ENCODE assay signal across 9 cellular contexts in genomic region chr2:172100080-172101007, GRCh38. TPM values are rescaled to one million over a fixed set of nuclear protein-coding genes. Genes with fewer than 3 reads are reported as not detected.
DNase-seq lines count a peak whose midpoint lies in the region; ATAC-seq, FAIRE-seq and TF ChIP-seq lines count a peak whose summit lies in the region.
"Had no signal": no experiment of that assay in that cellular context is flagged by ENCODE, and none has a peak within 500 bp of the region (broad histone marks: within the 10 kb centered on the region; RNA-seq: fewer than 3 reads in every experiment).

No MANE protein-coding gene starts in this region.

- no peaks in the 10 kb centered on the region for H3K36me3 ChIP-seq in CD4-positive, alpha-beta memory T cell (ENCODE audit: insufficient read depth, low read length)
- no peaks in the 10 kb centered on the region for H3K36me3 ChIP-seq in astrocyte (ENCODE audit: insufficient read depth, low read length)

- peaks cover 88% of the 10 kb centered on the region for H3K4me1 ChIP-seq in CD4-positive, alpha-beta memory T cell (ENCODE audit: insufficient read depth, low read length)
- H3K4me1 ChIP-seq in astrocyte (ENCODE audit: insufficient read depth, low read length): peaks cover 58% of the 10 kb centered on the region

- H3K4me3 Mint-ChIP-seq in CD4-positive, alpha-beta memory T cell: peak overlapping the region; percentile 55 to 91 (median 76)
- H3K4me3 Mint-ChIP-seq in astrocyte (ENCODE audit: unreplicated experiment): peak overlapping the region; percentile 79
- H3K4me3 Mint-ChIP-seq in natural killer cell treated with Interleukin-12 subunit alpha and Interleukin-12 subunit beta and Interleukin-15 and Interleukin-18, amount 100 ng/mL, for 72 hours: peak overlapping the region; percentile 38

- peaks cover 0 to 6% of the 10 kb centered on the region in 2 donors for H3K36me3 Mint-ChIP-seq in CD4-positive, alpha-beta memory T cell
- H3K36me3 Mint-ChIP-seq in astrocyte (ENCODE audit: low read depth, unreplicated experiment): no peaks in the 10 kb centered on the region
- peaks cover 6% of the 10 kb centered on the region for H3K36me3 Mint-ChIP-seq in natural killer cell treated with Interleukin-12 subunit alpha and Interleukin-12 subunit beta and Interleukin-15 and Interleukin-18, amount 100 ng/mL, for 72 hours

- no peaks in the 10 kb centered on the region for H3K79me2 ChIP-seq in astrocyte (ENCODE audit: insufficient read depth, low read length)

- peaks cover 57 to 58% of the 10 kb centered on the region in 2 donors for H3K27me3 Mint-ChIP-seq in CD4-positive, alpha-beta memory T cell
- H3K27me3 Mint-ChIP-seq in astrocyte (ENCODE audit: low read depth, unreplicated experiment): peaks cover 20% of the 10 kb centered on the region
- peaks cover 41 to 52% of the 10 kb centered on the region in 2 donors for H3K27me3 Mint-ChIP-seq in natural killer cell treated with Interleukin-12 subunit alpha and Interleukin-12 subunit beta and Interleukin-15 and Interleukin-18, amount 100 ng/mL, for 72 hours

- peaks cover 34 to 72% (median 56%) of the 10 kb centered on the region in 4 donors for H3K4me1 Mint-ChIP-seq in CD4-positive, alpha-beta memory T cell
- peaks cover 20% of the 10 kb centered on the region for H3K4me1 Mint-ChIP-seq in astrocyte (ENCODE audit: low read depth, unreplicated experiment)
- H3K4me1 Mint-ChIP-seq in natural killer cell treated with Interleukin-12 subunit alpha and Interleukin-12 subunit beta and Interleukin-15 and Interleukin-18, amount 100 ng/mL, for 72 hours (ENCODE audit: low read depth in 2 of 2): peaks cover 41 to 49% of the 10 kb centered on the region in 2 donors

- POLR2A ChIA-PET in CD4-positive, alpha-beta memory T cell (lab: Charles Lee; ENCODE audit: partially characterized antibody): interaction anchor here (13.6 kb wide), 1 partner anchor 13 kb away, joined by 186 read pairs; the partner anchor contains the start of gene DLX1

- H3K27me3 ChIP-seq in CD4-positive, alpha-beta memory T cell (ENCODE audit: insufficient read depth, low read length): peaks cover 96% of the 10 kb centered on the region
- peaks cover 31% of the 10 kb centered on the region for H3K27me3 ChIP-seq in astrocyte (ENCODE audit: insufficient read depth, low read length)

- peak overlapping the region; percentile 22 for H2AFZ ChIP-seq in astrocyte (ENCODE audit: low read depth, low read length)

- intact Hi-C loops in CD4-positive, alpha-beta memory T cell (cut with micrococcal nuclease): loop anchor here (5.0 to 10.0 kb wide), 3 partner anchors 106 to 457 kb away; partner anchors contain the start of genes DYNC1I2, METAP1D and PDK1

- FAIRE-seq in astrocyte (lab: Jason Lieb, UNC): no peak

- peak overlapping the region; percentile 95 for H3K4me2 ChIP-seq in astrocyte (ENCODE audit: low read length)

- no peak for TF ChIP-seq CTCF in HFF-Myc (IDR thresholded peaks at IDR 0.05; ENCODE audit: low read depth, low read length, missing control alignments)
- TF ChIP-seq CTCF in astrocyte (IDR thresholded peaks at IDR 0.05; ENCODE audit: insufficient read depth, low read depth, low read length): no peak

- DNase-seq in CD4-positive, alpha-beta memory T cell: peak in 2 of 5 donors; percentile 19 to 27
- DNase-seq in HFF-Myc (ENCODE audit: extremely low read depth, low read depth) (no peak), astrocyte (ENCODE audit: low read depth) (no peak), DMS114 treated with DMSO at 0.1 percent for 48 hours (lab: John Stamatoyannopoulos, UW; ENCODE audit: unreplicated experiment) (no peak), NCI-H774 (lab: John Stamatoyannopoulos, UW) (no peak)
- no peak for DNase-seq in natural killer cell treated with Interleukin-12 subunit alpha and Interleukin-12 subunit beta and Interleukin-15 and Interleukin-18, amount 100 ng/mL, for 72 hours (ENCODE audit: low spot score)
- DNase-seq: activated CD4-positive, alpha-beta T cell treated with anti-CD3 and anti-CD28 coated beads, Interleukin-2, amount 50 U/mL, for 48 hours had no signal

- H3K27ac ChIP-seq in CD4-positive, alpha-beta memory T cell (ENCODE audit: low read depth, low read length): no peak overlapping the region
- H3K27ac ChIP-seq in astrocyte (ENCODE audit: low read depth, low read length): no peak overlapping the region

- no peak overlapping the region for H3K9ac ChIP-seq in astrocyte (ENCODE audit: low read length)

- no peak overlapping the region for H3K4me3 ChIP-seq in CD4-positive, alpha-beta memory T cell (ENCODE audit: low read length in 2 of 2)
- H3K4me3 ChIP-seq in HFF-Myc (replicated peaks; ENCODE audit: low read depth, low read length) (peak overlapping the region; percentile 64), astrocyte (ENCODE audit: insufficient read depth, low read depth, low read length) (no peak overlapping the region)

- ATAC-seq in natural killer cell treated with Interleukin-12 subunit alpha and Interleukin-12 subunit beta and Interleukin-15 and Interleukin-18, amount 100 ng/mL, for 72 hours: no peak
- ATAC-seq in HG02884 (IDR thresholded peaks at IDR 0.05; ENCODE audit: unreplicated experiment): no peak
- no peak for ATAC-seq in GM18861 (IDR thresholded peaks at IDR 0.05; ENCODE audit: unreplicated experiment)

- peaks cover 0 to 24% (median 5%) of the 10 kb centered on the region in 8 donors for H3K9me3 Mint-ChIP-seq in CD4-positive, alpha-beta memory T cell
- H3K9me3 Mint-ChIP-seq in astrocyte (ENCODE audit: unreplicated experiment): no peaks in the 10 kb centered on the region
- H3K9me3 Mint-ChIP-seq in natural killer cell treated with Interleukin-12 subunit alpha and Interleukin-12 subunit beta and Interleukin-15 and Interleukin-18, amount 100 ng/mL, for 72 hours: no peaks in the 10 kb centered on the region

- peak overlapping the region in 4 of 7 donors; percentile 19 to 88 (median 71) for H3K27ac Mint-ChIP-seq in CD4-positive, alpha-beta memory T cell
- peak overlapping the region; percentile 81 for H3K27ac Mint-ChIP-seq in astrocyte (ENCODE audit: unreplicated experiment)
- H3K27ac Mint-ChIP-seq in natural killer cell treated with Interleukin-12 subunit alpha and Interleukin-12 subunit beta and Interleukin-15 and Interleukin-18, amount 100 ng/mL, for 72 hours: no peak overlapping the region

- H3K9me3 ChIP-seq in CD4-positive, alpha-beta memory T cell (ENCODE audit: control insufficient read depth in 1 of 2, low read length in 2 of 2): no peaks in the 10 kb centered on the region
- H3K9me3 ChIP-seq in astrocyte (ENCODE audit: insufficient read depth, low read depth, low read length): no peaks in the 10 kb centered on the region

- H4K20me1 ChIP-seq in astrocyte (ENCODE audit: insufficient read depth, low read length): no peaks in the 10 kb centered on the region

- CTCF ChIA-PET in CD4-positive, alpha-beta memory T cell (lab: Charles Lee; ENCODE audit: partially characterized antibody): interaction anchor here (1.6 kb wide), 1 partner anchor 13 kb away, joined by 4 read pairs; no protein-coding TSS in a partner anchor

RNA-seq across cellular contexts. Expression of gene DLX2, which starts 2.4 kb away (rescaled TPM):
- total RNA-seq in CD4-positive, alpha-beta memory T cell: not detected
- polyA plus RNA-seq in CD4-positive, alpha-beta memory T cell: not detected
- total RNA-seq in astrocyte: 2.1 and 2.2 TPM in 2 replicates
- total RNA-seq in natural killer cell treated with Interleukin-12 subunit alpha and Interleukin-12 subunit beta and Interleukin-15 and Interleukin-18, amount 100 ng/mL, for 72 hours: under 1 TPM in 1 of 2 donors, not detected in 1; 0.25 TPM

RNA-seq across cellular contexts. Expression of gene DLX1, which starts 15.0 kb away (rescaled TPM):
- total RNA-seq in CD4-positive, alpha-beta memory T cell: not detected
- polyA plus RNA-seq in CD4-positive, alpha-beta memory T cell: not detected
- 0.27 TPM in 1 of 2 replicates, not detected in the other for total RNA-seq in astrocyte
- total RNA-seq in natural killer cell treated with Interleukin-12 subunit alpha and Interleukin-12 subunit beta and Interleukin-15 and Interleukin-18, amount 100 ng/mL, for 72 hours: not detected

Comparison
In these comparisons a context has a peak if more than half of its experiments do, and no peak if none do; other contexts are left out.
1. H3K27ac Mint-ChIP-seq: peak in CD4-positive, alpha-beta memory T cell (4 of 7) and astrocyte (single experiment); none in natural killer cell treated with Interleukin-12 subunit alpha and Interleukin-12 subunit beta and Interleukin-15 and Interleukin-18, amount 100 ng/mL, for 72 hours (0 of 2).
2. Peak in every context shown above with its lines, with median percentiles within 50 percentile points of each other: H3K4me3 Mint-ChIP-seq.